ENCODE assay signal across 15 cellular contexts in the genomic region with DNA sequence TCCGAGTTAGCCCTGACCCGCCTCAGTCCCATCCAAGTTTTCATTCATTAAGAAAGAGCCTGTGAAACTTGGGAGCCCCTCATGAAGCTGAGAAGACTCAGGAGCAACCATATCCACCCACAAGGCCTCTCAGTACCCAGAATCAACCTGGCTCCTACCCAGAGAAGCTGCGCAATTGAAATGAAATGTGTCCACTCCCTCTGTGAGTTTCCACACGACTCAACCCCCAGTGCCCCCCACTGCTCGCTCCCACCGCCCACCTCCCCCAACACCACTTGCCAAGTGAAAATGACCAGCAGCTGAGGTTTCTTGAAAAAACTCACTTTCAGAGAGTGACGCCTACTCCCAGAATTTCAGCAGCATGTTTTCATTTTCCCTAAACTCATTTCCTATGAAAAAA.
A peak's percentile ranks its signal among the peaks of the same experiment; 100 is the strongest.
DNase-seq lines count a peak whose midpoint lies in the region; ATAC-seq and TF ChIP-seq lines count a peak whose summit lies in the region.
"Had no signal": no experiment of that assay in that cellular context is flagged by ENCODE, and none has a peak within 500 bp of the region (broad histone marks: within the 10 kb centered on the region; RNA-seq: fewer than 3 reads in every experiment).

No MANE protein-coding gene starts in this region.

- H3K27ac ChIP-seq in RWPE1, result peak overlapping the region; percentile 47
- peak overlapping the region in 1 of 2 donors; percentile 59 for H3K27ac ChIP-seq in ovary
- peak overlapping the region in 1 of 2 donors; percentile 31 for H3K27ac ChIP-seq in tibial artery
- H3K27ac ChIP-seq: C4-2B, vagina had no signal

- 20 to 42% (median 23%) methylated on average over 7 of the region's 7 CpGs for WGBS in ovary, 3 donors

- TF ChIP-seq CTCF in AG09309 (IDR thresholded peaks at IDR 0.05; ENCODE audit: control insufficient read depth, insufficient read depth, low read depth, low read length, missing control alignments), result no peak
- TF ChIP-seq CTCF in RWPE1 (conservative IDR thresholded peaks at IDR 0.05; ENCODE audit: low read depth), result no peak
- no peak for TF ChIP-seq CTCF in fibroblast of mammary gland (conservative IDR thresholded peaks at IDR 0.05; ENCODE audit: control insufficient read depth, insufficient read depth, low read depth, low read length)
- TF ChIP-seq CTCF in ovary (IDR thresholded peaks at IDR 0.05), result no peak
- no peak for TF ChIP-seq CTCF in tibial artery (IDR thresholded peaks at IDR 0.05)

- CTCF ChIA-PET in RWPE1 (lab: Yijun Ruan, JAX), result interaction anchor here (0.6 kb wide), 2 partner anchors 474 to 1323 kb away, joined by 3 to 4 read pairs; no protein-coding TSS in a partner anchor

- H3K9me3 ChIP-seq in ovary (no peaks in the 10 kb centered on the region), tibial artery (no peaks in the 10 kb centered on the region)
- H3K9me3 ChIP-seq: heart right ventricle, left lung, vagina had no signal

- no peaks in the 10 kb centered on the region for H3K27me3 ChIP-seq in ovary
- H3K27me3 ChIP-seq in tibial artery, result no peaks in the 10 kb centered on the region
- H3K27me3 ChIP-seq: heart right ventricle, left lung, vagina had no signal

- POLR2A ChIA-PET in RWPE1 (lab: Yijun Ruan, JAX; ENCODE audit: low non-redundant PET), result no interaction called here

- intact Hi-C loops in ovary (cut with DNase I) (loop anchor here in 2 of 4 donors (10.0 kb wide), 2 partner anchors 511 to 921 kb away; no protein-coding TSS in a partner anchor), tibial artery (cut with DNase I; ENCODE audit: low total_unique reads) (no loop called here)

- peaks cover 2% of the 10 kb centered on the region for H3K4me1 ChIP-seq in ovary (ENCODE audit: insufficient read depth)
- peaks cover 0 to 12% (median 5%) of the 10 kb centered on the region in 4 donors for H3K4me1 ChIP-seq in tibial artery

- no peaks in the 10 kb centered on the region for H3K36me3 ChIP-seq in ovary
- H3K36me3 ChIP-seq in tibial artery, result peaks cover 28 to 58% (median 43%) of the 10 kb centered on the region in 3 donors

- no peak overlapping the region for H3K4me3 ChIP-seq in AG09309 (ENCODE audit: control insufficient read depth, low read depth, low read length)
- peak overlapping the region; percentile 32 for H3K4me3 ChIP-seq in fibroblast of mammary gland (ENCODE audit: control insufficient read depth, low read depth, low read length)
- H3K4me3 ChIP-seq in ovary, result no peak overlapping the region
- H3K4me3 ChIP-seq in tibial artery, result no peak overlapping the region
- H3K4me3 ChIP-seq: heart right ventricle, left lung, vagina had no signal

- TF ChIP-seq EP300 in ovary (IDR thresholded peaks at IDR 0.05), result no peak

- DNase-seq in AG09309 (ENCODE audit: low read depth) (peak; percentile 86), RWPE1 (ENCODE audit: low spot score) (no peak), fibroblast of mammary gland (ENCODE audit: low read depth) (peak; percentile 93), ovary (peak; percentile 54 to 65 (median 60)), tibial artery (no peak)
- no peak for DNase-seq in stimulated activated naive CD4-positive, alpha-beta T cell treated with Interleukin-2 at 50 U/mL for 16 hours (lab: John Stamatoyannopoulos, UW)
- DNase-seq: effector CD4-positive, alpha-beta T cell; left lung had no signal

- no peak for TF ChIP-seq POLR2A in ovary (IDR thresholded peaks at IDR 0.05)

- ATAC-seq in HG02610 (IDR thresholded peaks at IDR 0.05; ENCODE audit: unreplicated experiment), result no peak
- no peak for ATAC-seq in HG02763 (IDR thresholded peaks at IDR 0.05; ENCODE audit: unreplicated experiment)
- ATAC-seq: left lung, SK-N-SH treated with all-trans-retinoic acid at 6 μM for 48 hours, WTC11 had no signal

Comparison
In these comparisons a context has a peak if more than half of its experiments do, and no peak if none do; other contexts are left out.
1. DNase-seq: peak in AG09309 (single experiment), fibroblast of mammary gland (single experiment) and ovary (5 of 5); none in RWPE1 (single experiment), stimulated activated naive CD4-positive, alpha-beta T cell treated with Interleukin-2 at 50 U/mL for 16 hours (single experiment) and tibial artery (0 of 2).